In the genomic region with DNA sequence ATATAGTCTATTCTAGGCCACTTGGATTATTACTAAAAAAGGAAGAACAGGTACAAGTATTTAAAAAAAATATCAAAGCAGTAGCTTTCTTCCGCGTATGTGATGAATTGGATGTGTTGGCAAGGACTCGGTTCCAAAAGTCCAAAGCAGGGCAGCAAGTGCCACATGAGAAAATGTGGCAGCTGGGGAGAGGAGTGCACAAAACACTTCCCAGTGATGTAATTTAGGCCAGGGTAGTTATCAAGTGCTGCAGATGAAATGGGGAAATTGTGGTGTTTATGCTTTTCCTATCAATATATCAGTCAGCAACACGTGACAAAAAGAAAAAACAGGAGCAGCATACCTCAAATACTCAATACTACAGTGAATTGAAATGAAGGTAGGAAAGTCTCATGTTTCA, we compare ENCODE assay signal across 2 cellular contexts.
TF ChIP-seq lines count a peak whose summit lies in the region.

No MANE protein-coding gene starts in this region.

TF ChIP-seq in HepG2, 621 proteins besides CTCF, POLR2A, EP300 and RAD21:
- TF ChIP-seq REL (CRISPR knock-in tag; conservative IDR thresholded peaks at IDR 0.05) (no peak), ZFP1 (CRISPR knock-in tag; IDR thresholded peaks at IDR 0.05) (no peak), ZNF891 (CRISPR knock-in tag; IDR thresholded peaks at IDR 0.05) (no peak)
- TF ChIP-seq, protein P1, sequence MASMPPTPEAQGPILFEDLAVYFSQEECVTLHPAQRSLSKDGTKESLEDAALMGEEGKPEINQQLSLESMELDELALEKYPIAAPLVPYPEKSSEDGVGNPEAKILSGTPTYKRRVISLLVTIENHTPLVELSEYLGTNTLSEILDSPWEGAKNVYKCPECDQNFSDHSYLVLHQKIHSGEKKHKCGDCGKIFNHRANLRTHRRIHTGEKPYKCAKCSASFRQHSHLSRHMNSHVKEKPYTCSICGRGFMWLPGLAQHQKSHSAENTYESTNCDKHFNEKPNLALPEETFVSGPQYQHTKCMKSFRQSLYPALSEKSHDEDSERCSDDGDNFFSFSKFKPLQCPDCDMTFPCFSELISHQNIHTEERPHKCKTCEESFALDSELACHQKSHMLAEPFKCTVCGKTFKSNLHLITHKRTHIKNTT (CRISPR knock-in tag; IDR thresholded peaks at IDR 0.05): no peak

TF ChIP-seq in GM23338, 12 proteins besides CTCF, POLR2A, EP300 and RAD21:
- no peak for TF ChIP-seq EZH2 (IDR thresholded peaks at IDR 0.05; ENCODE audit: low read depth, unreplicated experiment)
- no peak for TF ChIP-seq NANOG (IDR thresholded peaks at IDR 0.05; ENCODE audit: borderline replicate concordance)
- TF ChIP-seq ETS1 (IDR thresholded peaks at IDR 0.05): no peak
- TF ChIP-seq, protein P2, sequence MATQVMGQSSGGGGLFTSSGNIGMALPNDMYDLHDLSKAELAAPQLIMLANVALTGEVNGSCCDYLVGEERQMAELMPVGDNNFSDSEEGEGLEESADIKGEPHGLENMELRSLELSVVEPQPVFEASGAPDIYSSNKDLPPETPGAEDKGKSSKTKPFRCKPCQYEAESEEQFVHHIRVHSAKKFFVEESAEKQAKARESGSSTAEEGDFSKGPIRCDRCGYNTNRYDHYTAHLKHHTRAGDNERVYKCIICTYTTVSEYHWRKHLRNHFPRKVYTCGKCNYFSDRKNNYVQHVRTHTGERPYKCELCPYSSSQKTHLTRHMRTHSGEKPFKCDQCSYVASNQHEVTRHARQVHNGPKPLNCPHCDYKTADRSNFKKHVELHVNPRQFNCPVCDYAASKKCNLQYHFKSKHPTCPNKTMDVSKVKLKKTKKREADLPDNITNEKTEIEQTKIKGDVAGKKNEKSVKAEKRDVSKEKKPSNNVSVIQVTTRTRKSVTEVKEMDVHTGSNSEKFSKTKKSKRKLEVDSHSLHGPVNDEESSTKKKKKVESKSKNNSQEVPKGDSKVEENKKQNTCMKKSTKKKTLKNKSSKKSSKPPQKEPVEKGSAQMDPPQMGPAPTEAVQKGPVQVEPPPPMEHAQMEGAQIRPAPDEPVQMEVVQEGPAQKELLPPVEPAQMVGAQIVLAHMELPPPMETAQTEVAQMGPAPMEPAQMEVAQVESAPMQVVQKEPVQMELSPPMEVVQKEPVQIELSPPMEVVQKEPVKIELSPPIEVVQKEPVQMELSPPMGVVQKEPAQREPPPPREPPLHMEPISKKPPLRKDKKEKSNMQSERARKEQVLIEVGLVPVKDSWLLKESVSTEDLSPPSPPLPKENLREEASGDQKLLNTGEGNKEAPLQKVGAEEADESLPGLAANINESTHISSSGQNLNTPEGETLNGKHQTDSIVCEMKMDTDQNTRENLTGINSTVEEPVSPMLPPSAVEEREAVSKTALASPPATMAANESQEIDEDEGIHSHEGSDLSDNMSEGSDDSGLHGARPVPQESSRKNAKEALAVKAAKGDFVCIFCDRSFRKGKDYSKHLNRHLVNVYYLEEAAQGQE (IDR thresholded peaks at IDR 0.05; ENCODE audit: unreplicated experiment): no peak
- no peak for TF ChIP-seq JUNB (IDR thresholded peaks at IDR 0.05; ENCODE audit: unreplicated experiment)
- no peak for TF ChIP-seq ZNF331 (CRISPR knock-in tag; IDR thresholded peaks at IDR 0.05; ENCODE audit: low read depth)
TF ChIP-seq in GM23338: peak in this region for 0.
